ENCODE assay signal across 1 cellular context in genomic region chr17:82098169-82098938, GRCh38.
TF ChIP-seq lines count a peak whose summit lies in the region.

Gene FASN, minus strand, starts transcription at chr17:82098236. Its CDS starts 1,791 bp downstream, at chr17:82096445.

TF ChIP-seq in HepG2, 621 proteins besides CTCF, POLR2A, EP300 and RAD21 (continued from another document and continues in another):
- TF ChIP-seq, protein P1, sequence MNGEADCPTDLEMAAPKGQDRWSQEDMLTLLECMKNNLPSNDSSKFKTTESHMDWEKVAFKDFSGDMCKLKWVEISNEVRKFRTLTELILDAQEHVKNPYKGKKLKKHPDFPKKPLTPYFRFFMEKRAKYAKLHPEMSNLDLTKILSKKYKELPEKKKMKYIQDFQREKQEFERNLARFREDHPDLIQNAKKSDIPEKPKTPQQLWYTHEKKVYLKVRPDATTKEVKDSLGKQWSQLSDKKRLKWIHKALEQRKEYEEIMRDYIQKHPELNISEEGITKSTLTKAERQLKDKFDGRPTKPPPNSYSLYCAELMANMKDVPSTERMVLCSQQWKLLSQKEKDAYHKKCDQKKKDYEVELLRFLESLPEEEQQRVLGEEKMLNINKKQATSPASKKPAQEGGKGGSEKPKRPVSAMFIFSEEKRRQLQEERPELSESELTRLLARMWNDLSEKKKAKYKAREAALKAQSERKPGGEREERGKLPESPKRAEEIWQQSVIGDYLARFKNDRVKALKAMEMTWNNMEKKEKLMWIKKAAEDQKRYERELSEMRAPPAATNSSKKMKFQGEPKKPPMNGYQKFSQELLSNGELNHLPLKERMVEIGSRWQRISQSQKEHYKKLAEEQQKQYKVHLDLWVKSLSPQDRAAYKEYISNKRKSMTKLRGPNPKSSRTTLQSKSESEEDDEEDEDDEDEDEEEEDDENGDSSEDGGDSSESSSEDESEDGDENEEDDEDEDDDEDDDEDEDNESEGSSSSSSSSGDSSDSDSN (CRISPR knock-in tag; IDR thresholded peaks at IDR 0.05), result peak; percentile 55; the same call in 1 of the 2 replicates
- peak; percentile 89; the same call in 1 of the 2 replicates for TF ChIP-seq ZFP82 (CRISPR knock-in tag; IDR thresholded peaks at IDR 0.05; ENCODE audit: borderline replicate concordance)
- TF ChIP-seq SMAD1 (CRISPR knock-in tag; IDR thresholded peaks at IDR 0.05; ENCODE audit: borderline replicate concordance, low read depth), result peak; percentile 9; the same call in 1 of the 2 replicates
- peak; percentile 17; the same call in 1 of the 2 replicates for TF ChIP-seq ATF5 (CRISPR knock-in tag; IDR thresholded peaks at IDR 0.05; ENCODE audit: low read depth)
- TF ChIP-seq ZNF160 (CRISPR knock-in tag; IDR thresholded peaks at IDR 0.05), result peak; percentile 67
- TF ChIP-seq GATAD2A (CRISPR knock-in tag; IDR thresholded peaks at IDR 0.05), result no peak; the same call in 1 of the 2 replicates
- peak; percentile 72 for TF ChIP-seq RFX3 (CRISPR knock-in tag; IDR thresholded peaks at IDR 0.05)
- TF ChIP-seq, protein P2, sequence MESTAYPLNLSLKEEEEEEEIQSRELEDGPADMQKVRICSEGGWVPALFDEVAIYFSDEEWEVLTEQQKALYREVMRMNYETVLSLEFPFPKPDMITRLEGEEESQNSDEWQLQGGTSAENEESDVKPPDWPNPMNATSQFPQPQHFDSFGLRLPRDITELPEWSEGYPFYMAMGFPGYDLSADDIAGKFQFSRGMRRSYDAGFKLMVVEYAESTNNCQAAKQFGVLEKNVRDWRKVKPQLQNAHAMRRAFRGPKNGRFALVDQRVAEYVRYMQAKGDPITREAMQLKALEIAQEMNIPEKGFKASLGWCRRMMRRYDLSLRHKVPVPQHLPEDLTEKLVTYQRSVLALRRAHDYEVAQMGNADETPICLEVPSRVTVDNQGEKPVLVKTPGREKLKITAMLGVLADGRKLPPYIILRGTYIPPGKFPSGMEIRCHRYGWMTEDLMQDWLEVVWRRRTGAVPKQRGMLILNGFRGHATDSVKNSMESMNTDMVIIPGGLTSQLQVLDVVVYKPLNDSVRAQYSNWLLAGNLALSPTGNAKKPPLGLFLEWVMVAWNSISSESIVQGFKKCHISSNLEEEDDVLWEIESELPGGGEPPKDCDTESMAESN (CRISPR knock-in tag; conservative IDR thresholded peaks at IDR 0.05), result peak; percentile 64
- peak; percentile 83; the same call in 1 of the 2 replicates for TF ChIP-seq FOXM1 (CRISPR knock-in tag; IDR thresholded peaks at IDR 0.05)
- TF ChIP-seq ZNF567 (CRISPR knock-in tag; IDR thresholded peaks at IDR 0.05; ENCODE audit: borderline replicate concordance), result no peak; the same call in 1 of the 2 replicates
- no peak for TF ChIP-seq NR3C1 (CRISPR knock-in tag; IDR thresholded peaks at IDR 0.05)
- no peak for TF ChIP-seq MAFG (CRISPR knock-in tag; IDR thresholded peaks at IDR 0.05)
- no peak for TF ChIP-seq MLLT10 (CRISPR knock-in tag; IDR thresholded peaks at IDR 0.05)
- peak; percentile 67; the same call in 1 of the 2 replicates for TF ChIP-seq TEF (CRISPR knock-in tag; IDR thresholded peaks at IDR 0.05)
- no peak; the same call in 1 of the 2 replicates for TF ChIP-seq ZBTB20 (CRISPR knock-in tag; IDR thresholded peaks at IDR 0.05; ENCODE audit: borderline replicate concordance, low read depth)
- TF ChIP-seq ZZZ3 (CRISPR knock-in tag; IDR thresholded peaks at IDR 0.05; ENCODE audit: borderline replicate concordance), result no peak
- peak; percentile 91; the same call in 1 of the 2 replicates for TF ChIP-seq ZNF766 (CRISPR knock-in tag; IDR thresholded peaks at IDR 0.05; ENCODE audit: borderline replicate concordance)
- TF ChIP-seq, protein P3, sequence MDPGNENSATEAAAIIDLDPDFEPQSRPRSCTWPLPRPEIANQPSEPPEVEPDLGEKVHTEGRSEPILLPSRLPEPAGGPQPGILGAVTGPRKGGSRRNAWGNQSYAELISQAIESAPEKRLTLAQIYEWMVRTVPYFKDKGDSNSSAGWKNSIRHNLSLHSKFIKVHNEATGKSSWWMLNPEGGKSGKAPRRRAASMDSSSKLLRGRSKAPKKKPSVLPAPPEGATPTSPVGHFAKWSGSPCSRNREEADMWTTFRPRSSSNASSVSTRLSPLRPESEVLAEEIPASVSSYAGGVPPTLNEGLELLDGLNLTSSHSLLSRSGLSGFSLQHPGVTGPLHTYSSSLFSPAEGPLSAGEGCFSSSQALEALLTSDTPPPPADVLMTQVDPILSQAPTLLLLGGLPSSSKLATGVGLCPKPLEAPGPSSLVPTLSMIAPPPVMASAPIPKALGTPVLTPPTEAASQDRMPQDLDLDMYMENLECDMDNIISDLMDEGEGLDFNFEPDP (CRISPR knock-in tag; conservative IDR thresholded peaks at IDR 0.05), result no peak
- no peak for TF ChIP-seq ZNF530 (CRISPR knock-in tag; IDR thresholded peaks at IDR 0.05; ENCODE audit: low read depth)
- TF ChIP-seq ZNF781 (CRISPR knock-in tag; IDR thresholded peaks at IDR 0.05; ENCODE audit: borderline replicate concordance, not compliant biosample characterization), result no peak
- no peak for TF ChIP-seq BCL6 (CRISPR knock-in tag; IDR thresholded peaks at IDR 0.05)
- peak; percentile 61; the same call in 1 of the 2 replicates for TF ChIP-seq POGZ (CRISPR knock-in tag; IDR thresholded peaks at IDR 0.05)
- no peak for TF ChIP-seq WIZ (CRISPR knock-in tag; IDR thresholded peaks at IDR 0.05)
- no peak for TF ChIP-seq ZNF251 (CRISPR knock-in tag; IDR thresholded peaks at IDR 0.05)
- peak; percentile 76; the same call in 1 of the 2 replicates for TF ChIP-seq ISX (CRISPR knock-in tag; conservative IDR thresholded peaks at IDR 0.05)
- TF ChIP-seq ZFAT (CRISPR knock-in tag; conservative IDR thresholded peaks at IDR 0.05), result peak; percentile 81; the same call in 1 of the 2 replicates
- peak; percentile 80; the same call in 1 of the 2 replicates for TF ChIP-seq TERF1 (CRISPR knock-in tag; IDR thresholded peaks at IDR 0.05)
- TF ChIP-seq ZNF138 (CRISPR knock-in tag; IDR thresholded peaks at IDR 0.05; ENCODE audit: low read depth), result 0 out of 2 replicates have a peak, but pooled peaks have one; percentile 52
- TF ChIP-seq ZNF282 (IDR thresholded peaks at IDR 0.05; ENCODE audit: partially characterized antibody), result no peak
- TF ChIP-seq SIX4 (CRISPR knock-in tag; IDR thresholded peaks at IDR 0.05), result no peak
- TF ChIP-seq ZNF180 (CRISPR knock-in tag; IDR thresholded peaks at IDR 0.05; ENCODE audit: borderline replicate concordance, low read depth), result peak; percentile 86; the same call in 1 of the 2 replicates
- peak; percentile 73 for TF ChIP-seq SAFB2 (CRISPR knock-in tag; IDR thresholded peaks at IDR 0.05; ENCODE audit: borderline replicate concordance, low read depth)
- TF ChIP-seq GPBP1L1 (CRISPR knock-in tag; IDR thresholded peaks at IDR 0.05), result no peak
- TF ChIP-seq, protein P4, sequence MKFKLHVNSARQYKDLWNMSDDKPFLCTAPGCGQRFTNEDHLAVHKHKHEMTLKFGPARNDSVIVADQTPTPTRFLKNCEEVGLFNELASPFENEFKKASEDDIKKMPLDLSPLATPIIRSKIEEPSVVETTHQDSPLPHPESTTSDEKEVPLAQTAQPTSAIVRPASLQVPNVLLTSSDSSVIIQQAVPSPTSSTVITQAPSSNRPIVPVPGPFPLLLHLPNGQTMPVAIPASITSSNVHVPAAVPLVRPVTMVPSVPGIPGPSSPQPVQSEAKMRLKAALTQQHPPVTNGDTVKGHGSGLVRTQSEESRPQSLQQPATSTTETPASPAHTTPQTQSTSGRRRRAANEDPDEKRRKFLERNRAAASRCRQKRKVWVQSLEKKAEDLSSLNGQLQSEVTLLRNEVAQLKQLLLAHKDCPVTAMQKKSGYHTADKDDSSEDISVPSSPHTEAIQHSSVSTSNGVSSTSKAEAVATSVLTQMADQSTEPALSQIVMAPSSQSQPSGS (CRISPR knock-in tag; IDR thresholded peaks at IDR 0.05), result peak; percentile 33; the same call in 1 of the 2 replicates
- TF ChIP-seq XRCC5 (optimal IDR thresholded peaks at IDR 0.05; ENCODE audit: low read length), result no peak
- TF ChIP-seq DNMT3B (CRISPR knock-in tag; conservative IDR thresholded peaks at IDR 0.05), result 0 out of 2 replicates have a peak, but pooled peaks have one; percentile 65
- TF ChIP-seq, protein P5, sequence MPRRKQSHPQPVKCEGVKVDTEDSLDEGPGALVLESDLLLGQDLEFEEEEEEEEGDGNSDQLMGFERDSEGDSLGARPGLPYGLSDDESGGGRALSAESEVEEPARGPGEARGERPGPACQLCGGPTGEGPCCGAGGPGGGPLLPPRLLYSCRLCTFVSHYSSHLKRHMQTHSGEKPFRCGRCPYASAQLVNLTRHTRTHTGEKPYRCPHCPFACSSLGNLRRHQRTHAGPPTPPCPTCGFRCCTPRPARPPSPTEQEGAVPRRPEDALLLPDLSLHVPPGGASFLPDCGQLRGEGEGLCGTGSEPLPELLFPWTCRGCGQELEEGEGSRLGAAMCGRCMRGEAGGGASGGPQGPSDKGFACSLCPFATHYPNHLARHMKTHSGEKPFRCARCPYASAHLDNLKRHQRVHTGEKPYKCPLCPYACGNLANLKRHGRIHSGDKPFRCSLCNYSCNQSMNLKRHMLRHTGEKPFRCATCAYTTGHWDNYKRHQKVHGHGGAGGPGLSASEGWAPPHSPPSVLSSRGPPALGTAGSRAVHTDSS (CRISPR knock-in tag; conservative IDR thresholded peaks at IDR 0.05), result 0 out of 2 replicates have a peak, but pooled peaks have one; percentile 80
- 0 out of 2 replicates have a peak, but pooled peaks have one; percentile 59 for TF ChIP-seq TFE3 (CRISPR knock-in tag; IDR thresholded peaks at IDR 0.05)
- peak; percentile 76; the same call in 1 of the 2 replicates for TF ChIP-seq TSC22D2 (CRISPR knock-in tag; IDR thresholded peaks at IDR 0.05; ENCODE audit: borderline replicate concordance)
- TF ChIP-seq HHEX (CRISPR knock-in tag; IDR thresholded peaks at IDR 0.05), result no peak
- no peak for TF ChIP-seq ZNF432 (CRISPR knock-in tag; IDR thresholded peaks at IDR 0.05; ENCODE audit: borderline replicate concordance)
- TF ChIP-seq CHD2 (IDR thresholded peaks at IDR 0.05; ENCODE audit: low read depth, low read length), result 0 out of 2 replicates have a peak, but pooled peaks have one; percentile 34
- TF ChIP-seq ZNF496 (CRISPR knock-in tag; IDR thresholded peaks at IDR 0.05; ENCODE audit: insufficient replicate concordance), result no peak
- TF ChIP-seq, protein P6, sequence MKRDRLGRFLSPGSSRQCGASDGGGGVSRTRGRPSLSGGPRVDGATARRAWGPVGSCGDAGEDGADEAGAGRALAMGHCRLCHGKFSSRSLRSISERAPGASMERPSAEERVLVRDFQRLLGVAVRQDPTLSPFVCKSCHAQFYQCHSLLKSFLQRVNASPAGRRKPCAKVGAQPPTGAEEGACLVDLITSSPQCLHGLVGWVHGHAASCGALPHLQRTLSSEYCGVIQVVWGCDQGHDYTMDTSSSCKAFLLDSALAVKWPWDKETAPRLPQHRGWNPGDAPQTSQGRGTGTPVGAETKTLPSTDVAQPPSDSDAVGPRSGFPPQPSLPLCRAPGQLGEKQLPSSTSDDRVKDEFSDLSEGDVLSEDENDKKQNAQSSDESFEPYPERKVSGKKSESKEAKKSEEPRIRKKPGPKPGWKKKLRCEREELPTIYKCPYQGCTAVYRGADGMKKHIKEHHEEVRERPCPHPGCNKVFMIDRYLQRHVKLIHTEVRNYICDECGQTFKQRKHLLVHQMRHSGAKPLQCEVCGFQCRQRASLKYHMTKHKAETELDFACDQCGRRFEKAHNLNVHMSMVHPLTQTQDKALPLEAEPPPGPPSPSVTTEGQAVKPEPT (CRISPR knock-in tag; IDR thresholded peaks at IDR 0.05; ENCODE audit: low read depth), result peak; percentile 73
- TF ChIP-seq TMF1 (CRISPR knock-in tag; IDR thresholded peaks at IDR 0.05; ENCODE audit: low read depth), result peak; percentile 50
- TF ChIP-seq THYN1 (CRISPR knock-in tag; IDR thresholded peaks at IDR 0.05; ENCODE audit: borderline replicate concordance, low read depth), result no peak
